8 cellular contexts compared by ENCODE assay signal in genomic region chr2:109128466-109129355, GRCh38. TPM values are rescaled to one million over a fixed set of nuclear protein-coding genes. Genes with fewer than 3 reads are reported as not detected.
A peak's percentile ranks its signal among the peaks of the same experiment; 100 is the strongest.
DNase-seq lines count a peak whose midpoint lies in the region; ATAC-seq, FAIRE-seq and TF ChIP-seq lines count a peak whose summit lies in the region.

SH3RF3 (plus strand) TSS chr2:109129205.

- no peak for FAIRE-seq in keratinocyte (lab: Jason Lieb, UNC)

- H3K4me3 Mint-ChIP-seq in Calu3 (ENCODE audit: low read depth, unreplicated experiment) = peak within 1 kb of the TSS; percentile 69

- no peak within 1 kb of the TSS for H3K27ac ChIP-seq in keratinocyte (ENCODE audit: control insufficient read depth, insufficient read depth, low read length)
- peak within 1 kb of the TSS in 6 of 8 donors; percentile 34 to 81 (median 60) for H3K27ac ChIP-seq in spleen

- H3K4me3 ChIP-seq in HAP-1 = peak within 1 kb of the TSS; percentile 35
- H3K4me3 ChIP-seq in keratinocyte (ENCODE audit: control insufficient read depth in 2 of 3, extremely low read depth in 1 of 3, insufficient read depth in 2 of 3, low read depth in 1 of 3, low read length in 3 of 3) = peak within 1 kb of the TSS; percentile 40 to 68 (median 65)
- H3K4me3 ChIP-seq in spleen = peak within 1 kb of the TSS; percentile 59 to 88 (median 76)

- in situ Hi-C loops in HAP-1 (cut with MboI; ENCODE audit: low sequenced_read_pairs) = loop anchor here (5.0 kb wide), 1 partner anchor 379 kb away; no protein-coding TSS in a partner anchor

- H4K20me1 ChIP-seq in keratinocyte (ENCODE audit: control insufficient read depth, extremely low read depth, insufficient read depth, low read length) = no peaks in the 10 kb centered on the region

- no peaks in the 10 kb centered on the region for H3K79me2 ChIP-seq in keratinocyte (ENCODE audit: control insufficient read depth, insufficient read depth, low read length)

- TF ChIP-seq CTCF in Calu3 (IDR thresholded peaks at IDR 0.05; ENCODE audit: unreplicated experiment) = no peak
- no peak for TF ChIP-seq CTCF in keratinocyte (optimal IDR thresholded peaks at IDR 0.05 in 1 of 3, IDR thresholded peaks at IDR 0.05 in 1 of 3, conservative IDR thresholded peaks at IDR 0.05 in 1 of 3; ENCODE audit: extremely low read depth in 1 of 3, insufficient read depth in 2 of 3, low read length in 3 of 3)
- TF ChIP-seq CTCF in spleen (IDR thresholded peaks at IDR 0.05 in 8 of 11, conservative IDR thresholded peaks at IDR 0.05 in 3 of 11) = peak in 2 of 11 experiments; percentile 2 to 16

- DNase-seq in Calu3 = peak; percentile 31
- DNase-seq in HAP-1 (ENCODE audit: low spot score in 2 of 2) = peak in 1 of 2 experiments; percentile 35
- peak; percentile 67 for DNase-seq in SW480 (ENCODE audit: low spot score)
- peak; percentile 14 for DNase-seq in central memory CD4-positive, alpha-beta T cell
- no peak for DNase-seq in keratinocyte (ENCODE audit: low read depth, low spot score)
- DNase-seq in spleen = peak; percentile 89
- no peak for DNase-seq in NCI-H1436 (lab: John Stamatoyannopoulos, UW)

- peaks cover 24% of the 10 kb centered on the region for H3K36me3 Mint-ChIP-seq in Calu3 (ENCODE audit: insufficient read depth, unreplicated experiment)

- H3K9me3 ChIP-seq in HAP-1 = no peaks in the 10 kb centered on the region
- no peaks in the 10 kb centered on the region for H3K9me3 ChIP-seq in keratinocyte (ENCODE audit: control insufficient read depth, low read depth, low read length)
- H3K9me3 ChIP-seq in spleen = no peaks in the 10 kb centered on the region

- H3K4me1 Mint-ChIP-seq in Calu3 (ENCODE audit: low read depth, unreplicated experiment) = peaks cover 22% of the 10 kb centered on the region

- CTCF ChIA-PET in Calu3 (lab: Charles Lee) = interaction anchor here (0.6 to 1.3 kb wide), 3 partner anchors 11 to 381 kb away, joined by 3 to 4 read pairs (median 3); no protein-coding TSS in a partner anchor

- peaks cover 32% of the 10 kb centered on the region for H3K27me3 ChIP-seq in HAP-1 (ENCODE audit: low read depth)
- peaks cover 47% of the 10 kb centered on the region for H3K27me3 ChIP-seq in keratinocyte (ENCODE audit: control insufficient read depth, extremely low read depth, insufficient read depth, low read length)
- peaks cover 0 to 78% (median 25%) of the 10 kb centered on the region in 7 donors for H3K27me3 ChIP-seq in spleen (replicated peaks in 1 of 7)

- intact Hi-C loops in Calu3 (cut with micrococcal nuclease; ENCODE audit: unreplicated experiment) = loop anchor here (1.0 to 5.0 kb wide), 2 partner anchors 144 to 382 kb away; no protein-coding TSS in a partner anchor
- intact Hi-C loops in spleen (cut with DNase I; ENCODE audit: low total_unique reads) = no loop called here

- no peak for ATAC-seq in HG03571 (IDR thresholded peaks at IDR 0.05; ENCODE audit: unreplicated experiment)

- WGBS in spleen, 5 donors = 0 to 1% (median 1%) methylated on average over 14 to 102 of the region's 102 CpGs

- BruUV-seq in Calu3 (replicated peaks; lab: Mats Ljungman, UMichigan) = no TSS peak

- H3K27ac Mint-ChIP-seq in Calu3 (ENCODE audit: unreplicated experiment) = no peak within 1 kb of the TSS

- H3K4me1 ChIP-seq in HAP-1 = no peaks in the 10 kb centered on the region
- H3K4me1 ChIP-seq in keratinocyte (ENCODE audit: control insufficient read depth, extremely low read depth, insufficient read depth, low read length) = peaks cover 31% of the 10 kb centered on the region
- H3K4me1 ChIP-seq in spleen = peaks cover 11 to 49% (median 33%) of the 10 kb centered on the region in 6 donors

- peak within 1 kb of the TSS; percentile 89 for H3K4me2 ChIP-seq in keratinocyte (ENCODE audit: control insufficient read depth, extremely low read depth, insufficient read depth, low read depth, low read length)

- H3K9me1 ChIP-seq in keratinocyte (ENCODE audit: control insufficient read depth, extremely low read depth, insufficient read depth, low read length) = no peaks in the 10 kb centered on the region

- dilution Hi-C loops in keratinocyte (cut with MboI; ENCODE audit: extremely low pct_ligation_motif_present, low sequenced_read_pairs) = no loop called here

- no peak for TF ChIP-seq POLR2A in spleen (IDR thresholded peaks at IDR 0.05)

- peak within 1 kb of the TSS; percentile 28 for H3K9ac ChIP-seq in keratinocyte (ENCODE audit: control insufficient read depth, extremely low read depth, insufficient read depth, low read length)

- no peaks in the 10 kb centered on the region for H3K36me3 ChIP-seq in HAP-1 (replicated peaks)
- H3K36me3 ChIP-seq in keratinocyte (ENCODE audit: control insufficient read depth in 2 of 2, extremely low read depth in 1 of 2, insufficient read depth in 2 of 2, low read length in 2 of 2) = no peaks in the 10 kb centered on the region
- no peaks in the 10 kb centered on the region for H3K36me3 ChIP-seq in spleen

- H2AFZ ChIP-seq in keratinocyte (ENCODE audit: control insufficient read depth, low read length) = peak within 1 kb of the TSS; percentile 74

- H3K27me3 Mint-ChIP-seq in Calu3 (ENCODE audit: unreplicated experiment) = peaks cover 44% of the 10 kb centered on the region

- H3K9me3 Mint-ChIP-seq in Calu3 (ENCODE audit: low read depth, unreplicated experiment) = no peaks in the 10 kb centered on the region

RNA-seq across cellular contexts. Expression of gene SH3RF3, which starts in this region (rescaled TPM):
- 0.17 and 0.29 TPM in 2 replicates for total RNA-seq in Calu3 (2022)
- polyA plus RNA-seq in keratinocyte = 0.08 to 0.18 TPM (median 0.17 TPM) in 3 replicates
- polyA plus RNA-seq in keratinocyte (2011; ENCODE audit: low read depth) = not detected
- 0.15 and 0.26 TPM in 2 replicates for polyA plus RNA-seq in keratinocyte (2011; cell fraction: cytosol; rRNA removed)
- 0.49 and 0.55 TPM in 2 replicates for polyA plus RNA-seq in keratinocyte (2011; cell fraction: nucleus; rRNA removed)
- 0.06 and 0.36 TPM in 2 replicates for polyA plus RNA-seq in keratinocyte (2012; ENCODE audit: low replicate concordance)
- polyA minus RNA-seq in keratinocyte = 0.19 to 0.69 TPM (median 0.20 TPM) in 3 replicates
- polyA minus RNA-seq in keratinocyte (2011; cell fraction: cytosol; rRNA and poly(A)+ RNA removed) = 0.96 TPM
- 0.95 and 1.3 TPM in 2 replicates for polyA minus RNA-seq in keratinocyte (2011; cell fraction: nucleus; rRNA and poly(A)+ RNA removed)
- 1 to 10 TPM; 3.1 to 7.6 (median 5.3) TPM for total RNA-seq in spleen
- polyA plus RNA-seq in spleen = 1 to 10 TPM; 1.3 to 2.5 (median 1.5) TPM

Comparison
In these comparisons a context has a peak if more than half of its experiments do, and no peak if none do; other contexts are left out.
1. Peak in DNase-seq in Calu3; RNA of the gene not detected or under 1 TPM.
2. DNase-seq: peak in SW480 (single experiment), central memory CD4-positive, alpha-beta T cell (single experiment) and spleen (single experiment); none in keratinocyte (single experiment) and NCI-H1436 (single experiment).
3. Peak in every context shown above with its lines, with median percentiles within 50 percentile points of each other: H3K4me3 ChIP-seq.